37 cellular contexts compared by ENCODE assay signal in the genomic region with DNA sequence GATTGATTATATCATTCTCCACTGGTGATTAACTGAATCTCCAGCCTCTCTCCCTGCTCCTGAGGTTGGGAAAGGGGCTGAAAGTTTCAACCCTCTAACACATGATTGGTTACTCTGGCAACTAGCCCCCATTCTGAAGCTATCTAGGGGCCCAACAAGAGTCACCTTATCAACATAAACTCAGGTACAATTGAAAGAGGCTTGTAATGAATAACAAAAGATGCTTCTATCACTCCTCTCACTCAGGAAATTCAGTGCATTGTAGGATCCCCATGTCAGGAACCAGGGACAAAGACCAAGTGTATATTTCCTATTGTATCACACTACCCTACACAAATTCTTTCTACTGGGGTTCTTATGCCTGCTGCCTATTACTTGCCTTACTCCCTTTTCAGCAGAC.
"Had no signal": no experiment of that assay in that cellular context is flagged by ENCODE, and none has a peak within 500 bp of the region (broad histone marks: within the 10 kb centered on the region; RNA-seq: fewer than 3 reads in every experiment).

No MANE protein-coding gene starts in this region.

- H3K4me1 ChIP-seq: ascending aorta had no signal

- H3K4me3 Mint-ChIP-seq: activated CD4-positive, alpha-beta memory T cell treated with anti-CD3 and anti-CD28 coated beads, Interleukin-2, amount 10 ng/mL, durations not matched to agents 7 days and 5 days; activated CD4-positive, alpha-beta T cell treated with anti-CD3 and anti-CD28 coated beads for 36 hours; activated CD4-positive, alpha-beta T cell treated with anti-CD3 and anti-CD28 coated beads, Interleukin-2, amount 10 ng/mL, durations not matched to agents 7 days and 5 days; activated CD8-positive, alpha-beta memory T cell treated with anti-CD3 and anti-CD28 coated beads, Interleukin-2, amount 10 ng/mL, durations not matched to agents 7 days and 5 days; activated CD8-positive, alpha-beta T cell treated with anti-CD3 and anti-CD28 coated beads, Interleukin-2, amount 10 ng/mL, durations not matched to agents 7 days and 5 days; activated naive CD4-positive, alpha-beta T cell treated with anti-CD3 and anti-CD28 coated beads, Interleukin-2, amount 10 ng/mL, durations not matched to agents 7 days and 5 days; activated naive CD4-positive, alpha-beta T cell treated with anti-CD3 and anti-CD28 coated beads, Interleukin-2, amount 50 U/mL, for 24 hours; activated naive CD8-positive, alpha-beta T cell; activated naive CD8-positive, alpha-beta T cell treated with anti-CD3 and anti-CD28 coated beads, Interleukin-2, amount 10 ng/mL, durations not matched to agents 7 days and 5 days; activated naive CD8-positive, alpha-beta T cell treated with anti-CD3 and anti-CD28 coated beads, Interleukin-2, amount 50 U/mL, for 24 hours; activated T-cell treated with anti-CD3 and anti-CD28 coated beads, Interleukin-2, amount 50 U/mL, for 24 hours; activated T-helper 1 cell treated with anti-CD3 and anti-CD28 coated beads, Interleukin-12 subunit alpha, Interleukin-12 subunit beta, Interleukin-2, Interleukin-4 antibody, amounts not matched to agents 30 ng/mL and 10 ng/mL and 1 ng/mL, durations not matched to agents 14 hours and 24 hours and 36 hours; activated T-helper 17 cell treated with anti-CD3 and anti-CD28 coated beads, Interleukin-2, amount 50 U/mL, for 72 hours; brain; central memory CD8-positive, alpha-beta T cell; T-helper 1 cell treated with Interleukin-12 subunit alpha and Interleukin-12 subunit beta and Interleukin-4 antibody, amounts not matched to agents 30 μg/mL and 1 μg/mL, for 36 hours; T-helper 2 cell treated with Interferon-gamma antibody and Interleukin-4, amounts not matched to agents 5 μg/mL and 100 μg/mL, for 36 hours had no signal

- H3K36me3 ChIP-seq: ascending aorta, cardiac muscle cell had no signal

- H3K4me1 Mint-ChIP-seq: activated CD4-positive, alpha-beta memory T cell treated with anti-CD3 and anti-CD28 coated beads, Interleukin-2, amount 10 ng/mL, durations not matched to agents 7 days and 5 days; activated CD4-positive, alpha-beta T cell treated with anti-CD3 and anti-CD28 coated beads for 36 hours; activated CD4-positive, alpha-beta T cell treated with anti-CD3 and anti-CD28 coated beads, Interleukin-2, amount 10 ng/mL, durations not matched to agents 7 days and 5 days; activated CD8-positive, alpha-beta memory T cell treated with anti-CD3 and anti-CD28 coated beads, Interleukin-2, amount 10 ng/mL, durations not matched to agents 7 days and 5 days; activated naive CD4-positive, alpha-beta T cell treated with anti-CD3 and anti-CD28 coated beads, Interleukin-2, amount 10 ng/mL, durations not matched to agents 7 days and 5 days; activated naive CD4-positive, alpha-beta T cell treated with anti-CD3 and anti-CD28 coated beads, Interleukin-2, amount 50 U/mL, for 24 hours; activated naive CD8-positive, alpha-beta T cell treated with anti-CD3 and anti-CD28 coated beads, Interleukin-2, amount 10 ng/mL, durations not matched to agents 7 days and 5 days; activated naive CD8-positive, alpha-beta T cell treated with anti-CD3 and anti-CD28 coated beads, Interleukin-2, amount 50 U/mL, for 24 hours; activated T-helper 17 cell treated with anti-CD3 and anti-CD28 coated beads, Interleukin-2, amount 50 U/mL, for 72 hours; brain; central memory CD8-positive, alpha-beta T cell had no signal

- H3K27me3 ChIP-seq: ascending aorta, cardiac muscle cell had no signal

- DNase-seq: activated CD4-positive, alpha-beta memory T cell treated with anti-CD3 and anti-CD28 coated beads, Interleukin-2, amount 10 ng/mL, durations not matched to agents 7 days and 5 days; activated CD4-positive, alpha-beta T cell treated with anti-CD3 and anti-CD28 coated beads for 1 hour; activated CD4-positive, alpha-beta T cell treated with anti-CD3 and anti-CD28 coated beads for 36 hours; activated CD4-positive, alpha-beta T cell treated with anti-CD3 and anti-CD28 coated beads for 48 hours; activated CD4-positive, alpha-beta T cell treated with anti-CD3 and anti-CD28 coated beads, Interleukin-2, amount 10 ng/mL, durations not matched to agents 7 days and 5 days; activated CD4-positive, alpha-beta T cell treated with anti-CD3 and anti-CD28 coated beads, Interleukin-2, amount 50 U/mL, for 48 hours; activated CD4-positive, CD25-positive, alpha-beta regulatory T cell; activated CD8-positive, alpha-beta memory T cell treated with anti-CD3 and anti-CD28 coated beads for 24 hours; activated CD8-positive, alpha-beta memory T cell treated with anti-CD3 and anti-CD28 coated beads, Interleukin-2, amount 10 ng/mL, durations not matched to agents 7 days and 5 days; activated CD8-positive, alpha-beta memory T cell treated with anti-CD3 and anti-CD28 coated beads, Interleukin-2, amount 50 U/mL, for 48 hours; activated CD8-positive, alpha-beta T cell treated with anti-CD3 and anti-CD28 coated beads, Interleukin-2, amount 10 ng/mL, durations not matched to agents 7 days and 5 days; activated gamma-delta T cell; activated naive CD4-positive, alpha-beta T cell treated with anti-CD3 and anti-CD28 coated beads, Interleukin-2, amount 10 ng/mL, durations not matched to agents 7 days and 5 days; activated naive CD4-positive, alpha-beta T cell treated with Interleukin-2 at 50 U/mL for 16 hours; activated naive CD8-positive, alpha-beta T cell treated with anti-CD3 and anti-CD28 coated beads, Interleukin-2, amount 10 ng/mL, durations not matched to agents 7 days and 5 days; activated naive CD8-positive, alpha-beta T cell treated with anti-CD3 and anti-CD28 coated beads, Interleukin-2, amount 50 U/mL, for 24 hours; activated T-cell treated with anti-CD3 and anti-CD28 coated beads, Interleukin-2, amount 50 U/mL, for 24 hours; activated T-cell treated with anti-CD3 and anti-CD28 coated beads, Interleukin-2, amount 50 U/mL, for 48 hours; amygdala; anterior cingulate cortex; caudate nucleus; cerebellar nuclear complex; T-helper 1 cell; T-helper 2 cell; T-helper 9 cell had no signal

- H3K27me3 Mint-ChIP-seq: activated CD4-positive, alpha-beta memory T cell treated with anti-CD3 and anti-CD28 coated beads, Interleukin-2, amount 10 ng/mL, durations not matched to agents 7 days and 5 days; activated CD4-positive, alpha-beta T cell treated with anti-CD3 and anti-CD28 coated beads for 36 hours; activated CD4-positive, alpha-beta T cell treated with anti-CD3 and anti-CD28 coated beads, Interleukin-2, amount 10 ng/mL, durations not matched to agents 7 days and 5 days; activated CD8-positive, alpha-beta memory T cell treated with anti-CD3 and anti-CD28 coated beads, Interleukin-2, amount 10 ng/mL, durations not matched to agents 7 days and 5 days; activated naive CD4-positive, alpha-beta T cell treated with anti-CD3 and anti-CD28 coated beads, Interleukin-2, amount 10 ng/mL, durations not matched to agents 7 days and 5 days; activated naive CD4-positive, alpha-beta T cell treated with anti-CD3 and anti-CD28 coated beads, Interleukin-2, amount 50 U/mL, for 24 hours; activated naive CD8-positive, alpha-beta T cell; activated naive CD8-positive, alpha-beta T cell treated with anti-CD3 and anti-CD28 coated beads, Interleukin-2, amount 10 ng/mL, durations not matched to agents 7 days and 5 days; activated naive CD8-positive, alpha-beta T cell treated with anti-CD3 and anti-CD28 coated beads, Interleukin-2, amount 50 U/mL, for 24 hours; activated T-cell treated with anti-CD3 and anti-CD28 coated beads, Interleukin-2, amount 50 U/mL, for 24 hours; activated T-helper 17 cell treated with anti-CD3 and anti-CD28 coated beads, Interleukin-2, amount 50 U/mL, for 72 hours; brain; central memory CD8-positive, alpha-beta T cell had no signal

- H3K9me3 ChIP-seq: ascending aorta had no signal

- H3K4me3 ChIP-seq: ascending aorta, cardiac muscle cell had no signal

- H3K36me3 Mint-ChIP-seq: activated CD8-positive, alpha-beta memory T cell treated with anti-CD3 and anti-CD28 coated beads, Interleukin-2, amount 10 ng/mL, durations not matched to agents 7 days and 5 days; activated naive CD4-positive, alpha-beta T cell treated with anti-CD3 and anti-CD28 coated beads, Interleukin-2, amount 10 ng/mL, durations not matched to agents 7 days and 5 days; activated naive CD4-positive, alpha-beta T cell treated with anti-CD3 and anti-CD28 coated beads, Interleukin-2, amount 50 U/mL, for 24 hours; activated naive CD8-positive, alpha-beta T cell; activated naive CD8-positive, alpha-beta T cell treated with anti-CD3 and anti-CD28 coated beads, Interleukin-2, amount 10 ng/mL, durations not matched to agents 7 days and 5 days; brain had no signal

- H3K27ac Mint-ChIP-seq: activated CD4-positive, alpha-beta memory T cell treated with anti-CD3 and anti-CD28 coated beads, Interleukin-2, amount 10 ng/mL, durations not matched to agents 7 days and 5 days; activated CD4-positive, alpha-beta T cell treated with anti-CD3 and anti-CD28 coated beads for 36 hours; activated CD4-positive, alpha-beta T cell treated with anti-CD3 and anti-CD28 coated beads, Interleukin-2, amount 10 ng/mL, durations not matched to agents 7 days and 5 days; activated CD8-positive, alpha-beta memory T cell treated with anti-CD3 and anti-CD28 coated beads, Interleukin-2, amount 10 ng/mL, durations not matched to agents 7 days and 5 days; activated CD8-positive, alpha-beta T cell treated with anti-CD3 and anti-CD28 coated beads, Interleukin-2, amount 10 ng/mL, durations not matched to agents 7 days and 5 days; activated naive CD4-positive, alpha-beta T cell treated with anti-CD3 and anti-CD28 coated beads, Interleukin-2, amount 10 ng/mL, durations not matched to agents 7 days and 5 days; activated naive CD4-positive, alpha-beta T cell treated with anti-CD3 and anti-CD28 coated beads, Interleukin-2, amount 50 U/mL, for 24 hours; activated naive CD8-positive, alpha-beta T cell; activated naive CD8-positive, alpha-beta T cell treated with anti-CD3 and anti-CD28 coated beads, Interleukin-2, amount 10 ng/mL, durations not matched to agents 7 days and 5 days; activated naive CD8-positive, alpha-beta T cell treated with anti-CD3 and anti-CD28 coated beads, Interleukin-2, amount 50 U/mL, for 24 hours; activated T-cell treated with anti-CD3 and anti-CD28 coated beads, Interleukin-2, amount 50 U/mL, for 24 hours; activated T-helper 1 cell treated with anti-CD3 and anti-CD28 coated beads, Interleukin-12 subunit alpha, Interleukin-12 subunit beta, Interleukin-2, Interleukin-4 antibody, amounts not matched to agents 30 ng/mL and 10 ng/mL and 1 ng/mL, durations not matched to agents 14 hours and 24 hours and 36 hours; activated T-helper 17 cell treated with anti-CD3 and anti-CD28 coated beads, Interleukin-2, amount 50 U/mL, for 72 hours; brain; T-helper 1 cell treated with Interleukin-12 subunit alpha and Interleukin-12 subunit beta and Interleukin-4 antibody, amounts not matched to agents 30 μg/mL and 1 μg/mL, for 36 hours; T-helper 2 cell treated with Interferon-gamma antibody and Interleukin-4, amounts not matched to agents 5 μg/mL and 100 μg/mL, for 36 hours had no signal

- ATAC-seq: activated CD4-positive, alpha-beta T cell treated with anti-CD3 and anti-CD28 coated beads for 36 hours; activated CD4-positive, CD25-positive, alpha-beta regulatory T cell treated with anti-CD3 and anti-CD28 coated beads, Interleukin-2, amount 50 U/mL, for 24 hours; activated CD8-positive, alpha-beta memory T cell treated with anti-CD3 and anti-CD28 coated beads, Interleukin-2, amount 10 ng/mL, durations not matched to agents 7 days and 5 days; activated CD8-positive, alpha-beta T cell treated with anti-CD3 and anti-CD28 coated beads, Interleukin-2, amount 10 ng/mL, durations not matched to agents 7 days and 5 days; activated naive CD8-positive, alpha-beta T cell treated with anti-CD3 and anti-CD28 coated beads, Interleukin-2, amount 50 U/mL, for 24 hours; activated T-helper 17 cell treated with anti-CD3 and anti-CD28 coated beads, Interleukin-2, amount 50 U/mL, for 72 hours had no signal

- H3K27ac ChIP-seq: ascending aorta, cardiac muscle cell, VCaP had no signal
